Comparison of ENCODE assay signal across 8 cellular contexts in genomic region chr19:10086032-10086903, GRCh38. TPM values are rescaled to one million over a fixed set of nuclear protein-coding genes. Genes with fewer than 3 reads are reported as not detected.
DNase-seq lines count a peak whose midpoint lies in the region; ATAC-seq and TF ChIP-seq lines count a peak whose summit lies in the region.

SHFL (plus strand) TSS chr19:10086317; CDS start chr19:10086428, 111 bp downstream.

- CTCF ChIA-PET in WTC11 (lab: Charles Lee) = interaction anchor here (0.6 to 0.7 kb wide), 2 partner anchors 333 to 1188 kb away, joined by 3 read pairs; no protein-coding TSS in a partner anchor

- no peak within 1 kb of the TSS for H3K27ac Mint-ChIP-seq in WTC11

- H3K36me3 Mint-ChIP-seq in WTC11 = peaks cover 5% of the 10 kb centered on the region

- WGBS in spleen, 5 donors = 0 to 1% (median 1%) methylated on average over 26 to 85 of the region's 85 CpGs

- POLR2A ChIA-PET in WTC11 (lab: Charles Lee) = interaction anchor here (0.6 kb wide), 1 partner anchor 190 kb away, joined by 4 read pairs; no protein-coding TSS in a partner anchor

- DNase-seq in D341Med (ENCODE audit: low spot score) (peak; percentile 81), WTC11 (ENCODE audit: low spot score) (peak; percentile 79), cardiac fibroblast (ENCODE audit: low read depth in 2 of 2) (peak; percentile 48 to 72), iris pigment epithelial cell (ENCODE audit: low read depth) (peak; percentile 65), spleen (peak; percentile 96), GF-D8 (lab: John Stamatoyannopoulos, UW) (no peak)

- H3K4me1 Mint-ChIP-seq in WTC11 = peaks cover 8% of the 10 kb centered on the region; the same call in 1 of the 2 replicates

- H3K4me3 Mint-ChIP-seq in WTC11 = peak within 1 kb of the TSS; percentile 85

- H3K27me3 ChIP-seq in spleen (replicated peaks in 1 of 7) = no peaks in the 10 kb centered on the region

- H3K9me3 ChIP-seq in KOPT-K1 (ENCODE audit: insufficient read depth, low read length, poor library complexity, severe bottlenecking) (no peaks in the 10 kb centered on the region), spleen (no peaks in the 10 kb centered on the region)

- H3K9me3 Mint-ChIP-seq in WTC11 = no peaks in the 10 kb centered on the region

- peaks cover 0 to 28% (median 17%) of the 10 kb centered on the region in 6 donors for H3K4me1 ChIP-seq in spleen

- peaks cover 20% of the 10 kb centered on the region; the same call in 1 of the 2 replicates for H3K36me3 ChIP-seq in KOPT-K1 (ENCODE audit: insufficient read depth, low read length)
- peaks cover 0 to 29% (median 24%) of the 10 kb centered on the region in 6 donors for H3K36me3 ChIP-seq in spleen

- no peak for TF ChIP-seq CTCF in WTC11 (IDR thresholded peaks at IDR 0.05)
- TF ChIP-seq CTCF in cardiac fibroblast (IDR thresholded peaks at IDR 0.05; ENCODE audit: low read depth, low read length) = no peak
- peak in 3 of 11 experiments; percentile 12 to 36 (median 17) for TF ChIP-seq CTCF in spleen (IDR thresholded peaks at IDR 0.05 in 8 of 11, conservative IDR thresholded peaks at IDR 0.05 in 3 of 11)

- H3K4me3 ChIP-seq in cardiac fibroblast (replicated peaks in 1 of 2; ENCODE audit: low read depth in 2 of 2, low read length in 2 of 2) = peak within 1 kb of the TSS; percentile 97 to 99
- peak within 1 kb of the TSS; percentile 89 to 100 (median 95) for H3K4me3 ChIP-seq in spleen

- H3K27ac ChIP-seq in KOPT-K1 (ENCODE audit: low read depth, low read length, poor library complexity, severe bottlenecking) = peak within 1 kb of the TSS; percentile 76
- peak within 1 kb of the TSS; percentile 88 to 95 (median 93) for H3K27ac ChIP-seq in spleen

- peak; percentile 74 for ATAC-seq in GM21528 (IDR thresholded peaks at IDR 0.05; ENCODE audit: low FRiP score, unreplicated experiment)
- ATAC-seq in WTC11 = peak; percentile 93

- H3K27me3 Mint-ChIP-seq in WTC11 (ENCODE audit: low read depth) = peaks cover 23% of the 10 kb centered on the region

- intact Hi-C loops in spleen (cut with DNase I; ENCODE audit: low total_unique reads) = no loop called here

- peak in 1 of 3 donors; percentile 17 for TF ChIP-seq POLR2A in spleen (IDR thresholded peaks at IDR 0.05)

TF ChIP-seq in WTC11, 78 proteins besides CTCF, POLR2A, EP300 and RAD21 (continues in another document):
- peak; percentile 59; the same call in 1 of the 2 replicates for TF ChIP-seq USF1 (CRISPR knock-in tag; IDR thresholded peaks at IDR 0.05)
- no peak for TF ChIP-seq PRDM15 (CRISPR knock-in tag; IDR thresholded peaks at IDR 0.05)
- 0 out of 2 replicates have a peak, but pooled peaks have one; percentile 15 for TF ChIP-seq HMGXB4 (CRISPR knock-in tag; IDR thresholded peaks at IDR 0.05)
- TF ChIP-seq FOXP1 (CRISPR knock-in tag; IDR thresholded peaks at IDR 0.05; ENCODE audit: borderline replicate concordance) = peak; percentile 80
- TF ChIP-seq MAX (CRISPR knock-in tag; IDR thresholded peaks at IDR 0.05) = peak; percentile 59; the same call in 1 of the 2 replicates
- peak; percentile 31; the same call in 1 of the 2 replicates for TF ChIP-seq E2F5 (CRISPR knock-in tag; IDR thresholded peaks at IDR 0.05)
- peak; percentile 99 for TF ChIP-seq IRF2 (CRISPR knock-in tag; IDR thresholded peaks at IDR 0.05; ENCODE audit: borderline replicate concordance, low read depth)
- no peak for TF ChIP-seq ZNF138 (CRISPR knock-in tag; conservative IDR thresholded peaks at IDR 0.05)
- peak; percentile 50; the same call in 1 of the 2 replicates for TF ChIP-seq ARID4B (CRISPR knock-in tag; IDR thresholded peaks at IDR 0.05; ENCODE audit: borderline replicate concordance)

RNA-seq across cellular contexts. Expression of gene SHFL, which starts in this region (rescaled TPM):
- 22.5 to 28.4 TPM (median 23.0 TPM) in 3 replicates for total RNA-seq in WTC11 (2021)
- total RNA-seq in spleen = 10 to 100 TPM; 52.2 to 65.6 (median 57.8) TPM
- polyA plus RNA-seq in spleen = 10 to 100 TPM; 33.0 to 55.8 (median 42.6) TPM
